In genomic region chr11:47566166-47566546, GRCh38 we compare ENCODE assay signal across 9 cellular contexts. TPM values are rescaled to one million over a fixed set of nuclear protein-coding genes. Genes with fewer than 3 reads are reported as not detected.
DNase-seq lines count a peak whose midpoint lies in the region; ATAC-seq and TF ChIP-seq lines count a peak whose summit lies in the region.
"Had no signal": no experiment of that assay in that cellular context is flagged by ENCODE, and none has a peak within 500 bp of the region (broad histone marks: within the 10 kb centered on the region; RNA-seq: fewer than 3 reads in every experiment).

No MANE protein-coding gene starts in this region.

- H3K27me3 Mint-ChIP-seq in T-helper 1 cell treated with Interleukin-12 subunit alpha and Interleukin-12 subunit beta and Interleukin-4 antibody, amounts not matched to agents 30 μg/mL and 1 μg/mL, for 36 hours (ENCODE audit: low read depth), result no peaks in the 10 kb centered on the region

- WGBS in prostate gland, result 33% methylated on average over 16 of the region's 16 CpGs

- peaks cover 46% of the 10 kb centered on the region for H3K36me3 ChIP-seq in SJSA1
- no peaks in the 10 kb centered on the region for H3K36me3 ChIP-seq in prostate gland

- intact Hi-C loops in prostate gland (cut with DNase I), result no loop called here

- TF ChIP-seq CTCF in fibroblast of mammary gland (conservative IDR thresholded peaks at IDR 0.05; ENCODE audit: control insufficient read depth, insufficient read depth, low read depth, low read length) (no peak), prostate gland (IDR thresholded peaks at IDR 0.05) (no peak)

- H3K27me3 ChIP-seq in SJSA1 (replicated peaks) (no peaks in the 10 kb centered on the region), prostate gland (replicated peaks; ENCODE audit: insufficient read depth) (no peaks in the 10 kb centered on the region)

- H3K27ac Mint-ChIP-seq in T-helper 1 cell treated with Interleukin-12 subunit alpha and Interleukin-12 subunit beta and Interleukin-4 antibody, amounts not matched to agents 30 μg/mL and 1 μg/mL, for 36 hours, result peak overlapping the region; percentile 65

- no peak for DNase-seq in T-helper 1 cell
- no peak for DNase-seq in SJSA1 (ENCODE audit: low read depth in 1 of 2, low spot score in 2 of 2)
- DNase-seq in fibroblast of mammary gland (ENCODE audit: low read depth), result no peak
- no peak for DNase-seq in prostate gland (ENCODE audit: low spot score)
- no peak for DNase-seq in NCI-H1417 treated with DMSO at 0.1 percent for 48 hours (lab: John Stamatoyannopoulos, UW)
- DNase-seq in effector CD8-positive, alpha-beta T cell (lab: John Stamatoyannopoulos, UW), result no peak

- H3K9me3 ChIP-seq in SJSA1 (replicated peaks) (no peaks in the 10 kb centered on the region), prostate gland (no peaks in the 10 kb centered on the region)

- H3K4me1 ChIP-seq in SJSA1 (replicated peaks), result peaks cover 16% of the 10 kb centered on the region
- no peaks in the 10 kb centered on the region for H3K4me1 ChIP-seq in prostate gland (replicated peaks)

- H3K4me3 ChIP-seq in SJSA1 (peak overlapping the region; percentile 89), fibroblast of mammary gland (ENCODE audit: control insufficient read depth, low read depth, low read length) (peak overlapping the region; percentile 83), prostate gland (peak overlapping the region; percentile 84 to 86)

- H3K27ac ChIP-seq in SJSA1 (no peak overlapping the region), prostate gland (peak overlapping the region; percentile 79 to 80)

- peaks cover 11% of the 10 kb centered on the region for H3K36me3 Mint-ChIP-seq in T-helper 1 cell treated with Interleukin-12 subunit alpha and Interleukin-12 subunit beta and Interleukin-4 antibody, amounts not matched to agents 30 μg/mL and 1 μg/mL, for 36 hours (ENCODE audit: low read depth)

- peaks cover 6% of the 10 kb centered on the region for H3K4me1 Mint-ChIP-seq in T-helper 1 cell treated with Interleukin-12 subunit alpha and Interleukin-12 subunit beta and Interleukin-4 antibody, amounts not matched to agents 30 μg/mL and 1 μg/mL, for 36 hours (ENCODE audit: low read depth)

- TF ChIP-seq POLR2A in prostate gland (IDR thresholded peaks at IDR 0.05), result no peak

- H3K9me3 Mint-ChIP-seq in T-helper 1 cell treated with Interleukin-12 subunit alpha and Interleukin-12 subunit beta and Interleukin-4 antibody, amounts not matched to agents 30 μg/mL and 1 μg/mL, for 36 hours, result no peaks in the 10 kb centered on the region

- H3K4me3 Mint-ChIP-seq in T-helper 1 cell treated with Interleukin-12 subunit alpha and Interleukin-12 subunit beta and Interleukin-4 antibody, amounts not matched to agents 30 μg/mL and 1 μg/mL, for 36 hours, result peak overlapping the region; percentile 81

- ATAC-seq in GM18861 (IDR thresholded peaks at IDR 0.05; ENCODE audit: unreplicated experiment), result no peak

RNA-seq across cellular contexts. Expression of gene PTPMT1, which starts 0.8 kb away (rescaled TPM):
- 134 and 165 TPM in 2 replicates for total RNA-seq in SJSA1 (2014; rRNA removed; shearing (Covaris generic))
- total RNA-seq in prostate gland, result 100 to 1,000 TPM; 153 to 184 TPM

RNA-seq across cellular contexts. Expression of gene KBTBD4, which starts 12.6 kb away (rescaled TPM):
- 22.9 and 34.9 TPM in 2 replicates for total RNA-seq in SJSA1 (2014; rRNA removed; shearing (Covaris generic))
- 10 to 100 TPM; 26.8 to 30.6 TPM for total RNA-seq in prostate gland

RNA-seq across cellular contexts. Expression of gene NDUFS3, which starts 12.7 kb away (rescaled TPM):
- 101 and 123 TPM in 2 replicates for total RNA-seq in SJSA1 (2014; rRNA removed; shearing (Covaris generic))
- total RNA-seq in prostate gland, result 10 to 100 TPM; 69.6 to 77.7 TPM

RNA-seq across cellular contexts. Expression of gene CELF1, which starts 13.2 kb away (rescaled TPM):
- 50.6 and 77.6 TPM in 2 replicates for total RNA-seq in SJSA1 (2014; rRNA removed; shearing (Covaris generic))
- total RNA-seq in prostate gland, result 100 to 1,000 TPM in 1 of 2 donors, 10 to 100 TPM in 1; 68.9 to 134 TPM

RNA-seq across cellular contexts. Expression of gene FAM180B, which starts 20.3 kb away (rescaled TPM):
- total RNA-seq in SJSA1 (2014; rRNA removed; shearing (Covaris generic)), result not detected in 2 replicates
- not detected for total RNA-seq in prostate gland
- total RNA-seq: Daoy had no signal
